In genomic region chr20:31690124-31690666, GRCh38 we compare ENCODE assay signal across 1 cellular context.
TF ChIP-seq lines count a peak whose summit lies in the region.

No MANE protein-coding gene starts in this region.

TF ChIP-seq in K562, 482 proteins besides CTCF, POLR2A, EP300 and RAD21:
- peak; percentile 63 for TF ChIP-seq ZNF121 (CRISPR knock-in tag; conservative IDR thresholded peaks at IDR 0.05)
- TF ChIP-seq SAFB (IDR thresholded peaks at IDR 0.05; ENCODE audit: borderline replicate concordance, low read depth, low read length): no peak
